In genomic region chr16:5633845-5634440, GRCh38 we compare ENCODE assay signal across 9 cellular contexts.
DNase-seq lines count a peak whose midpoint lies in the region; ATAC-seq, FAIRE-seq and TF ChIP-seq lines count a peak whose summit lies in the region.
"Had no signal": no experiment of that assay in that cellular context is flagged by ENCODE, and none has a peak within 500 bp of the region (broad histone marks: within the 10 kb centered on the region; RNA-seq: fewer than 3 reads in every experiment).

No MANE protein-coding gene starts in this region.

- CTCF ChIA-PET in AG04450 (lab: Charles Lee): no interaction called here

- no peak for FAIRE-seq in GM19239 (lab: Jason Lieb, UNC)
- FAIRE-seq: endothelial cell of umbilical vein had no signal

- DNase-seq in AG04450 (ENCODE audit: low read depth, low spot score) (no peak), GM19239 (ENCODE audit: insufficient read length, low spot score) (peak; percentile 19), foreskin keratinocyte (peak in 1 of 2 donors; percentile 1)
- no peak for DNase-seq in stimulated activated CD4-positive, alpha-beta T cell treated with anti-CD3 and anti-CD28 coated beads, Interleukin-1b, Interleukin-23, amount 100 ng/mL, for 48 hours
- DNase-seq in activated naive CD4-positive, alpha-beta T cell treated with Interleukin-2 at 50 U/mL for 16 hours: no peak

- H3K9me3 ChIP-seq in AG04450 (ENCODE audit: control insufficient read depth, insufficient read depth, low read length) (peaks cover 26% of the 10 kb centered on the region), OCI-LY3 (ENCODE audit: insufficient read depth, low read length) (no peaks in the 10 kb centered on the region)

- peak; percentile 18; the same call in 1 of the 2 replicates for TF ChIP-seq CTCF in AG04450 (IDR thresholded peaks at IDR 0.05; ENCODE audit: low read depth, low read length)
- peak; percentile 69 for TF ChIP-seq CTCF in OCI-LY3 (IDR thresholded peaks at IDR 0.05; ENCODE audit: low read depth, low read length)
- TF ChIP-seq CTCF in foreskin keratinocyte (conservative IDR thresholded peaks at IDR 0.05): peak; percentile 36

- no peak overlapping the region for H3K9ac ChIP-seq in OCI-LY3 (ENCODE audit: low read length)

- H3K4me1 ChIP-seq in OCI-LY3 (ENCODE audit: low read length) (no peaks in the 10 kb centered on the region), foreskin keratinocyte (no peaks in the 10 kb centered on the region)

- POLR2A ChIA-PET in AG04450 (lab: Yijun Ruan, JAX): no interaction called here

- H2AFZ ChIP-seq in OCI-LY3 (ENCODE audit: low read depth, low read length): no peak overlapping the region

- no peak overlapping the region for H3K4me3 ChIP-seq in AG04450 (ENCODE audit: low read depth, low read length)
- no peak overlapping the region for H3K4me3 ChIP-seq in OCI-LY3 (ENCODE audit: low read length)

- H3K4me2 ChIP-seq in OCI-LY3 (ENCODE audit: low read length): no peak overlapping the region

- H4K20me1 ChIP-seq in OCI-LY3 (ENCODE audit: insufficient read depth, low read length): no peaks in the 10 kb centered on the region

- H3K27ac ChIP-seq in AG04450 (ENCODE audit: low read depth, low read length): no peak overlapping the region
- no peak overlapping the region for H3K27ac ChIP-seq in OCI-LY3 (ENCODE audit: low read length)
- no peak overlapping the region for H3K27ac ChIP-seq in foreskin keratinocyte

- H3K27me3 ChIP-seq in AG04450 (ENCODE audit: control insufficient read depth, insufficient read depth, low read length): no peaks in the 10 kb centered on the region
- H3K27me3 ChIP-seq in OCI-LY3 (ENCODE audit: low read depth, low read length): no peaks in the 10 kb centered on the region
- H3K27me3 ChIP-seq in foreskin keratinocyte: no peaks in the 10 kb centered on the region

- no peaks in the 10 kb centered on the region for H3K79me2 ChIP-seq in OCI-LY3 (ENCODE audit: low read length)

- ATAC-seq in foreskin keratinocyte: no peak
- ATAC-seq in GM21390 (IDR thresholded peaks at IDR 0.05; ENCODE audit: unreplicated experiment): no peak
- ATAC-seq in GM18502 (IDR thresholded peaks at IDR 0.05; ENCODE audit: poor library complexity, unreplicated experiment): no peak

- H3K36me3 ChIP-seq in OCI-LY3 (replicated peaks; ENCODE audit: low read depth, low read length): no peaks in the 10 kb centered on the region

Comparison
In these comparisons a context has a peak if more than half of its experiments do, and no peak if none do; other contexts are left out.
1. CTCF ChIP-seq: peak in every context shown above with its lines; median percentile 69 in OCI-LY3; 36 in foreskin keratinocyte; 18 in AG04450.